Comparison of ENCODE assay signal across 9 cellular contexts in genomic region chr5:134510970-134511795, GRCh38. TPM values are rescaled to one million over a fixed set of nuclear protein-coding genes. Genes with fewer than 3 reads are reported as not detected.
A peak's percentile ranks its signal among the peaks of the same experiment; 100 is the strongest.
DNase-seq lines count a peak whose midpoint lies in the region; ATAC-seq and TF ChIP-seq lines count a peak whose summit lies in the region.
"Had no signal": no experiment of that assay in that cellular context is flagged by ENCODE, and none has a peak within 500 bp of the region (broad histone marks: within the 10 kb centered on the region; RNA-seq: fewer than 3 reads in every experiment).

No MANE protein-coding gene starts in this region.

- no peaks in the 10 kb centered on the region for H3K9me3 ChIP-seq in mesenchymal stem cell (ENCODE audit: control insufficient read depth, low read length)
- no peaks in the 10 kb centered on the region for H3K9me3 ChIP-seq in transverse colon
- H3K9me3 ChIP-seq: neutrophil had no signal

- no peak overlapping the region for H2BK120ac ChIP-seq in mesenchymal stem cell (ENCODE audit: low read depth, low read length)

- ATAC-seq in activated CD4-positive, alpha-beta T cell treated with anti-CD3 and anti-CD28 coated beads for 36 hours, result peak; percentile 91
- no peak for ATAC-seq in GM21447 (IDR thresholded peaks at IDR 0.05; ENCODE audit: unreplicated experiment)

- peak; percentile 78 for DNase-seq in activated CD4-positive, alpha-beta T cell treated with anti-CD3 and anti-CD28 coated beads for 36 hours
- no peak for DNase-seq in activated CD4-positive, alpha-beta T cell treated with anti-CD3 and anti-CD28 coated beads, Interleukin-2, amount 10 ng/mL, durations not matched to agents 7 days and 5 days
- DNase-seq in amniotic epithelial cell (ENCODE audit: low read depth) (peak; percentile 50), mesenchymal stem cell (peak; percentile 43), transverse colon (no peak), NCI-H510A (lab: John Stamatoyannopoulos, UW) (no peak), NCI-H510A treated with DMSO at 0.1 percent for 48 hours (lab: John Stamatoyannopoulos, UW) (no peak)

- H2AK5ac ChIP-seq in mesenchymal stem cell (ENCODE audit: low read length, severe bottlenecking), result peak overlapping the region; percentile 18

- no peak overlapping the region for H3K14ac ChIP-seq in mesenchymal stem cell (ENCODE audit: low read length in 2 of 2)

- H2BK12ac ChIP-seq in mesenchymal stem cell (ENCODE audit: low read length in 2 of 2), result peak overlapping the region; percentile 34 to 67

- CTCF ChIA-PET in activated CD4-positive, alpha-beta T cell treated with anti-CD3 and anti-CD28 coated beads for 36 hours (lab: Charles Lee), result interaction anchor here (0.7 to 2.3 kb wide), 10 partner anchors 9 to 80 kb away, joined by 3 to 10 read pairs (median 4); no protein-coding TSS in a partner anchor
- CTCF ChIA-PET in activated CD4-positive, alpha-beta T cell treated with anti-CD3 and anti-CD28 coated beads, Interleukin-2, amount 10 ng/mL, durations not matched to agents 7 days and 5 days (lab: Charles Lee), result interaction anchor here (0.6 to 3.3 kb wide), 9 partner anchors 10 to 112 kb away, joined by 3 to 15 read pairs (median 3); no protein-coding TSS in a partner anchor

- no peak overlapping the region for H3K4me2 ChIP-seq in mesenchymal stem cell (ENCODE audit: low read length, poor library complexity, severe bottlenecking)

- H4K8ac ChIP-seq in mesenchymal stem cell (ENCODE audit: low read length), result peak overlapping the region; percentile 5

- H3K4me3 ChIP-seq in mesenchymal stem cell (ENCODE audit: insufficient read depth in 1 of 2, low read depth in 1 of 2, low read length in 2 of 2) (no peak overlapping the region), transverse colon (no peak overlapping the region)

- TF ChIP-seq EP300 in transverse colon (IDR thresholded peaks at IDR 0.05; ENCODE audit: low read depth), result no peak

- no peak overlapping the region for H3K4me3 Mint-ChIP-seq in activated CD4-positive, alpha-beta T cell treated with anti-CD3 and anti-CD28 coated beads for 36 hours
- H3K4me3 Mint-ChIP-seq in activated CD4-positive, alpha-beta T cell treated with anti-CD3 and anti-CD28 coated beads, Interleukin-2, amount 10 ng/mL, durations not matched to agents 7 days and 5 days, result no peak overlapping the region

- H2AFZ ChIP-seq in mesenchymal stem cell (ENCODE audit: low read depth, low read length), result no peak overlapping the region

- peaks cover 36% of the 10 kb centered on the region for H3K4me1 Mint-ChIP-seq in activated CD4-positive, alpha-beta T cell treated with anti-CD3 and anti-CD28 coated beads for 36 hours
- peaks cover 15% of the 10 kb centered on the region for H3K4me1 Mint-ChIP-seq in activated CD4-positive, alpha-beta T cell treated with anti-CD3 and anti-CD28 coated beads, Interleukin-2, amount 10 ng/mL, durations not matched to agents 7 days and 5 days

- H2BK15ac ChIP-seq in mesenchymal stem cell (ENCODE audit: low read depth, poor library complexity, severe bottlenecking), result no peak overlapping the region

- in situ Hi-C loops in transverse colon (cut with MboI; ENCODE audit: low pct_ligation_motif_present in 1 of 4, low pct_unique_long_range_greater_than_20kb in 1 of 4, low sequenced_read_pairs in 3 of 4), result loop anchor here in 3 of 4 donors (10.0 to 25.0 kb wide), 2 partner anchors 56 to 99 kb away; partner anchors contain the start of gene CDKN2AIPNL (in 2 of the 3)

- H3K27me3 ChIP-seq in mesenchymal stem cell (ENCODE audit: control insufficient read depth in 1 of 2, insufficient read depth in 1 of 2, low read length in 2 of 2) (no peaks in the 10 kb centered on the region), transverse colon (no peaks in the 10 kb centered on the region)
- H3K27me3 ChIP-seq: neutrophil had no signal

- H3K79me1 ChIP-seq in mesenchymal stem cell (replicated peaks; ENCODE audit: low read length, poor library complexity, severe bottlenecking), result no peaks in the 10 kb centered on the region

- H3K9me3 Mint-ChIP-seq in activated CD4-positive, alpha-beta T cell treated with anti-CD3 and anti-CD28 coated beads for 36 hours (ENCODE audit: low read depth), result no peaks in the 10 kb centered on the region
- H3K9me3 Mint-ChIP-seq in activated CD4-positive, alpha-beta T cell treated with anti-CD3 and anti-CD28 coated beads, Interleukin-2, amount 10 ng/mL, durations not matched to agents 7 days and 5 days, result no peaks in the 10 kb centered on the region

- no peaks in the 10 kb centered on the region for H3K36me3 Mint-ChIP-seq in activated CD4-positive, alpha-beta T cell treated with anti-CD3 and anti-CD28 coated beads for 36 hours (ENCODE audit: low read depth)
- no peaks in the 10 kb centered on the region for H3K36me3 Mint-ChIP-seq in activated CD4-positive, alpha-beta T cell treated with anti-CD3 and anti-CD28 coated beads, Interleukin-2, amount 10 ng/mL, durations not matched to agents 7 days and 5 days (ENCODE audit: low read depth)

- TF ChIP-seq POLR2A in transverse colon (IDR thresholded peaks at IDR 0.05), result no peak

- WGBS in mesenchymal stem cell, result 53% methylated on average over 8 of the region's 9 CpGs
- WGBS in transverse colon (ENCODE audit: low coverage in 1 of 2), 2 donors, result 40 to 64% methylated on average over 1 to 9 of the region's 9 CpGs

- TF ChIP-seq CTCF in transverse colon (IDR thresholded peaks at IDR 0.05), result no peak

- H3K9ac ChIP-seq in mesenchymal stem cell (ENCODE audit: low read length), result no peak overlapping the region

- H3K4me1 ChIP-seq in mesenchymal stem cell (ENCODE audit: control insufficient read depth, insufficient read depth, low read depth, low read length) (peaks cover 36% of the 10 kb centered on the region), transverse colon (peaks cover 10 to 46% (median 31%) of the 10 kb centered on the region in 4 donors)

- H3K27ac Mint-ChIP-seq in activated CD4-positive, alpha-beta T cell treated with anti-CD3 and anti-CD28 coated beads for 36 hours, result peak overlapping the region; percentile 79
- no peak overlapping the region for H3K27ac Mint-ChIP-seq in activated CD4-positive, alpha-beta T cell treated with anti-CD3 and anti-CD28 coated beads, Interleukin-2, amount 10 ng/mL, durations not matched to agents 7 days and 5 days

- intact Hi-C loops in activated CD4-positive, alpha-beta T cell treated with anti-CD3 and anti-CD28 coated beads for 36 hours (cut with DNase I, micrococcal nuclease), result loop anchor here (1.0 to 5.0 kb wide), 3 partner anchors 13 to 44 kb away; partner anchors contain the start of gene JADE2 (in 1 of the 2)
- intact Hi-C loops in transverse colon (cut with DNase I; ENCODE audit: low total_unique reads), result no loop called here

- H3K23ac ChIP-seq in mesenchymal stem cell (ENCODE audit: low read length in 2 of 2), result no peak overlapping the region

- H3K27me3 Mint-ChIP-seq in activated CD4-positive, alpha-beta T cell treated with anti-CD3 and anti-CD28 coated beads for 36 hours, result no peaks in the 10 kb centered on the region
- H3K27me3 Mint-ChIP-seq in activated CD4-positive, alpha-beta T cell treated with anti-CD3 and anti-CD28 coated beads, Interleukin-2, amount 10 ng/mL, durations not matched to agents 7 days and 5 days, result no peaks in the 10 kb centered on the region

- H2BK5ac ChIP-seq in mesenchymal stem cell (ENCODE audit: low read depth, low read length, poor library complexity, severe bottlenecking), result no peak overlapping the region

- H3K4ac ChIP-seq in mesenchymal stem cell (ENCODE audit: low read depth in 1 of 2, low read length in 2 of 2), result peak overlapping the region in 1 of 2 experiments; percentile 1

- no peaks in the 10 kb centered on the region for H3K36me3 ChIP-seq in mesenchymal stem cell (ENCODE audit: control insufficient read depth in 1 of 2, insufficient read depth in 2 of 2, low read depth in 1 of 2, low read length in 2 of 2)
- H3K36me3 ChIP-seq in transverse colon, result no peaks in the 10 kb centered on the region
- H3K36me3 ChIP-seq: neutrophil had no signal

- POLR2A ChIA-PET in activated CD4-positive, alpha-beta T cell treated with anti-CD3 and anti-CD28 coated beads for 36 hours (lab: Charles Lee), result interaction anchor here (0.7 to 1.5 kb wide), 4 partner anchors 14 to 45 kb away, joined by 3 to 10 read pairs (median 4); no protein-coding TSS in a partner anchor
- POLR2A ChIA-PET in activated CD4-positive, alpha-beta T cell treated with anti-CD3 and anti-CD28 coated beads, Interleukin-2, amount 10 ng/mL, durations not matched to agents 7 days and 5 days (lab: Charles Lee), result interaction anchor here (0.6 kb wide), 1 partner anchor 64 kb away, joined by 3 read pairs; no protein-coding TSS in a partner anchor

- peak overlapping the region; percentile 17 to 29 for H3K18ac ChIP-seq in mesenchymal stem cell (ENCODE audit: low read depth in 1 of 2, low read length in 2 of 2)

- H3K27ac ChIP-seq in mesenchymal stem cell (ENCODE audit: low read length, poor library complexity, severe bottlenecking), result peak overlapping the region; percentile 66
- peak overlapping the region; percentile 54 to 78 (median 62) for H3K27ac ChIP-seq in transverse colon
- H3K27ac ChIP-seq: neutrophil had no signal

- H4K91ac ChIP-seq in mesenchymal stem cell (ENCODE audit: low read length), result peak overlapping the region; percentile 23

RNA-seq across cellular contexts. Expression of gene JADE2, which starts 14.3 kb away (rescaled TPM):
- total RNA-seq in activated CD4-positive, alpha-beta T cell treated with anti-CD3 and anti-CD28 coated beads for 36 hours, result 10 to 100 TPM; 58.1 to 68.0 TPM
- 10 to 100 TPM; 92.5 to 93.8 TPM for total RNA-seq in activated CD4-positive, alpha-beta T cell treated with anti-CD3 and anti-CD28 coated beads, Interleukin-2, amount 10 ng/mL, durations not matched to agents 7 days and 5 days
- 19.8 TPM for polyA plus RNA-seq in mesenchymal stem cell (2013, experiment 1 of 2)
- 17.8 TPM for polyA plus RNA-seq in mesenchymal stem cell (2013, experiment 2 of 2)
- total RNA-seq in transverse colon, result 10 to 100 TPM; 36.6 to 50.1 (median 41.4) TPM

Comparison
In these comparisons a context has a peak if more than half of its experiments do, and no peak if none do; other contexts are left out.
1. DNase-seq: peak in activated CD4-positive, alpha-beta T cell treated with anti-CD3 and anti-CD28 coated beads for 36 hours (single experiment), amniotic epithelial cell (single experiment) and mesenchymal stem cell (single experiment); none in activated CD4-positive, alpha-beta T cell treated with anti-CD3 and anti-CD28 coated beads, Interleukin-2, amount 10 ng/mL, durations not matched to agents 7 days and 5 days (single experiment), transverse colon (single experiment), NCI-H510A (single experiment) and NCI-H510A treated with DMSO at 0.1 percent for 48 hours (single experiment).